ENCODE assay signal across 8 cellular contexts in genomic region chr7:72772627-72773026, GRCh38. TPM values are rescaled to one million over a fixed set of nuclear protein-coding genes. Genes with fewer than 3 reads are reported as not detected.
DNase-seq lines count a peak whose midpoint lies in the region; ATAC-seq and TF ChIP-seq lines count a peak whose summit lies in the region.
"Not testable (repeated sequence)": the region's sequence is repeated elsewhere in the genome, so short reads cannot be mapped to it uniquely, and the experiment has no call there.

No MANE protein-coding gene starts in this region.

- H3K4ac ChIP-seq in IMR-90 (ENCODE audit: low read depth, low read length): not testable (repeated sequence)

- not testable (repeated sequence) for H3K79me1 ChIP-seq in IMR-90 (ENCODE audit: low read depth in 1 of 2, low read length in 2 of 2)

- not testable (repeated sequence) for H3F3A ChIP-seq in PC-3 (ENCODE audit: low read length, unreplicated experiment); neural cell (ENCODE audit: insufficient read depth, low read length, poor library complexity, severe bottlenecking)

- not testable (repeated sequence) for H3K9me1 ChIP-seq in IMR-90 (ENCODE audit: insufficient read depth, low read length)

- not testable (repeated sequence) for H3K36me3 ChIP-seq in IMR-90 (ENCODE audit: control insufficient read depth, insufficient read depth, low read length); PC-3 (ENCODE audit: low read depth, low read length); mammary epithelial cell (ENCODE audit: insufficient read depth, low read length); neural cell (ENCODE audit: insufficient read depth, low read length)

- not testable (repeated sequence) for H3K4me2 ChIP-seq in IMR-90 (ENCODE audit: low read depth, low read length); PC-3 (ENCODE audit: low read length); mammary epithelial cell (ENCODE audit: insufficient read depth, low read depth, low read length); neural cell (ENCODE audit: low read length)

- CTCF ChIA-PET in IMR-90 (lab: Yijun Ruan, JAX); PC-3 (lab: Charles Lee); mammary epithelial cell (lab: Charles Lee; ENCODE audit: low non-redundant PET): not testable (repeated sequence)

- H4K20me1 ChIP-seq in IMR-90 (ENCODE audit: insufficient read depth, low read length); PC-3 (ENCODE audit: low read length); mammary epithelial cell (ENCODE audit: insufficient read depth, low read length); neural cell (ENCODE audit: insufficient read depth): not testable (repeated sequence)

- POLR2A ChIA-PET in IMR-90 (lab: Charles Lee; ENCODE audit: unreplicated experiment); PC-3 (lab: Charles Lee; ENCODE audit: unreplicated experiment): not testable (repeated sequence)

- not testable (repeated sequence) for H2AK9ac ChIP-seq in IMR-90 (replicated peaks; ENCODE audit: low read depth, low read length, poor library complexity)

- not testable (repeated sequence) for H3K27me3 ChIP-seq in IMR-90 (ENCODE audit: control insufficient read depth, insufficient read depth, low read length); PC-3 (ENCODE audit: low read length); mammary epithelial cell (ENCODE audit: insufficient read depth, low read length); neural cell (ENCODE audit: insufficient read depth, low read depth, low read length)

- H4K8ac ChIP-seq in IMR-90 (ENCODE audit: low read depth in 2 of 2, low read length in 2 of 2): not testable (repeated sequence)

- H3K27ac ChIP-seq in IMR-90 (ENCODE audit: insufficient read depth, low read length); PC-3 (ENCODE audit: low read length); mammary epithelial cell (ENCODE audit: insufficient read depth, low read depth, low read length); epithelial cell of prostate; neural cell (ENCODE audit: low read length): not testable (repeated sequence)

- H2BK20ac ChIP-seq in IMR-90 (ENCODE audit: low read depth, low read length): not testable (repeated sequence)

- not testable (repeated sequence) for H3K23ac ChIP-seq in IMR-90 (ENCODE audit: low read depth, low read length)

- H3K4me3 ChIP-seq in IMR-90 (ENCODE audit: insufficient read depth, low read depth, low read length); PC-3 (ENCODE audit: low read length); mammary epithelial cell (replicated peaks in 1 of 3; ENCODE audit: insufficient read depth in 1 of 3, low read depth in 2 of 3, low read length in 3 of 3); neural cell (ENCODE audit: low read length): not testable (repeated sequence)

- TF ChIP-seq CTCF in IMR-90 (conservative IDR thresholded peaks at IDR 0.05; ENCODE audit: low read depth, low read length); PC-3 (conservative IDR thresholded peaks at IDR 0.05; ENCODE audit: low read depth, low read length); mammary epithelial cell (conservative IDR thresholded peaks at IDR 0.05 in 1 of 2, IDR thresholded peaks at IDR 0.05 in 1 of 2; ENCODE audit: extremely low read depth in 1 of 2, insufficient read depth in 1 of 2, low read depth in 1 of 2, low read length in 2 of 2); neural cell (IDR thresholded peaks at IDR 0.05; ENCODE audit: poor library complexity, severe bottlenecking): not testable (repeated sequence)

- TF ChIP-seq EP300 in neural cell (conservative IDR thresholded peaks at IDR 0.05; ENCODE audit: poor library complexity, severe bottlenecking): peak; percentile 75

- H3K9me2 ChIP-seq in PC-3 (replicated peaks; ENCODE audit: low read length); neural cell (ENCODE audit: insufficient read depth, low read length): not testable (repeated sequence)

- not testable (repeated sequence) for H3K9ac ChIP-seq in IMR-90 (ENCODE audit: low read depth, low read length); PC-3 (ENCODE audit: low read length); mammary epithelial cell (ENCODE audit: insufficient read depth, low read length); neural cell (ENCODE audit: low read length)

- H3K14ac ChIP-seq in IMR-90 (replicated peaks; ENCODE audit: low read depth, low read length): not testable (repeated sequence)

- not testable (repeated sequence) for H3K79me2 ChIP-seq in PC-3 (ENCODE audit: low read length); mammary epithelial cell (ENCODE audit: insufficient read depth, low read length); neural cell (replicated peaks; ENCODE audit: insufficient read depth, low read length)

- dilution Hi-C loops in IMR-90 (cut with HindIII; ENCODE audit: low sequenced_read_pairs, unreplicated experiment); mammary epithelial cell (cut with HindIII; ENCODE audit: low sequenced_read_pairs): not testable (repeated sequence)

- H3K56ac ChIP-seq in IMR-90 (ENCODE audit: extremely low read depth, insufficient read depth, low read length): not testable (repeated sequence)

- not testable (repeated sequence) for TF ChIP-seq POLR2A in IMR-90 (IDR thresholded peaks at IDR 0.05; ENCODE audit: low read depth, low read length)

- H2AFZ ChIP-seq in IMR-90 (replicated peaks; ENCODE audit: low read length, poor library complexity); PC-3 (ENCODE audit: low read length); mammary epithelial cell (ENCODE audit: low read depth, low read length); neural cell (ENCODE audit: low read depth, low read length): not testable (repeated sequence)

- not testable (repeated sequence) for H4K91ac ChIP-seq in IMR-90 (ENCODE audit: insufficient read depth, low read depth, low read length)

- WGBS in IMR-90 (ENCODE audit: extremely low coverage in 2 of 2, insufficient read length in 1 of 2), 2 experiments: no CpG with 5 or more reads among the region's 2 CpGs
- 79% methylated on average over 2 of the region's 2 CpGs for WGBS in mammary epithelial cell (ENCODE audit: low coverage, missing lambda C conversion rate)

- not testable (repeated sequence) for H3K4me1 ChIP-seq in IMR-90 (ENCODE audit: control insufficient read depth, insufficient read depth, low read length); PC-3 (ENCODE audit: insufficient read depth, low read length); mammary epithelial cell (ENCODE audit: insufficient read depth, low read length)

- in situ Hi-C loops in IMR-90 (cut with MboI; ENCODE audit: low sequenced_read_pairs); mammary epithelial cell (cut with MboI; ENCODE audit: low sequenced_read_pairs in 2 of 2): not testable (repeated sequence)

- not testable (repeated sequence) for H2BK5ac ChIP-seq in IMR-90 (ENCODE audit: low read depth, low read length, poor library complexity, severe bottlenecking)

- intact Hi-C loops in IMR-90 (cut with micrococcal nuclease); PC-3 (cut with micrococcal nuclease); mammary epithelial cell (cut with micrococcal nuclease): not testable (repeated sequence)

- not testable (repeated sequence) for H4K5ac ChIP-seq in IMR-90 (ENCODE audit: low read depth, low read length)

- not testable (repeated sequence) for H3K18ac ChIP-seq in IMR-90 (ENCODE audit: low read depth, low read length)

- BruUV-seq in IMR-90 (replicated peaks; lab: Mats Ljungman, UMichigan); PC-3 (replicated peaks; lab: Mats Ljungman, UMichigan); mammary epithelial cell (replicated peaks; lab: Mats Ljungman, UMichigan): not testable (repeated sequence)

- not testable (repeated sequence) for TF ChIP-seq RAD21 in IMR-90 (IDR thresholded peaks at IDR 0.05; ENCODE audit: low read length); neural cell (conservative IDR thresholded peaks at IDR 0.05)

- not testable (repeated sequence) for H3K9me3 ChIP-seq in IMR-90 (ENCODE audit: control insufficient read depth, insufficient read depth, low read length); PC-3 (ENCODE audit: low read length); mammary epithelial cell (replicated peaks; ENCODE audit: insufficient read depth, low read length); neural cell (ENCODE audit: low read length)

- peak; percentile 40; the same call in 1 of the 2 replicates for ATAC-seq in IMR-90 (ENCODE audit: low read depth)
- ATAC-seq in PC-3: peak; percentile 92

- not testable (repeated sequence) for H2AK5ac ChIP-seq in IMR-90 (ENCODE audit: low read depth, low read length)

- H2BK15ac ChIP-seq in IMR-90 (ENCODE audit: low read depth, low read length): not testable (repeated sequence)

- not testable (repeated sequence) for H2BK120ac ChIP-seq in IMR-90 (ENCODE audit: low read depth, low read length)

- not testable (repeated sequence) for DNase-seq in IMR-90
- DNase-seq in NCI-H1436 (lab: John Stamatoyannopoulos, UW): peak; percentile 59
- peak; percentile 63 to 84 for DNase-seq in NCI-H1930 (lab: John Stamatoyannopoulos, UW)
- DNase-seq in NCI-H69 (lab: John Stamatoyannopoulos, UW): peak; percentile 71
- peak; percentile 19 for DNase-seq in PC-3
- DNase-seq in mammary epithelial cell: peak; percentile 35
- DNase-seq in epithelial cell of prostate (ENCODE audit: low read depth, low spot score): peak; percentile 0

TF ChIP-seq in neural cell, 6 proteins besides CTCF, POLR2A, EP300 and RAD21:
- TF ChIP-seq POLR2AphosphoS5 (IDR thresholded peaks at IDR 0.05): peak; percentile 82

RNA-seq across cellular contexts. Expression of gene TYW1B, which starts 55.4 kb away (rescaled TPM):
- total RNA-seq in IMR-90 (2012; rRNA removed) (1.7 and 1.8 TPM in 2 replicates), PC-3 (2014; rRNA removed) (3.7 and 3.9 TPM in 2 replicates), mammary epithelial cell (1 to 10 TPM; 1.3 to 3.8 TPM)
- polyA plus RNA-seq in IMR-90 (2012; rRNA removed) (0.73 and 1.0 TPM in 2 replicates), mammary epithelial cell (0.88 TPM), neural cell (0.97 and 1.5 TPM in 2 replicates)
- 0.16 and 0.28 TPM in 2 replicates for polyA plus RNA-seq in IMR-90 (2012; cell fraction: cytosol; rRNA removed)
- 0.40 and 2.0 TPM in 2 replicates for polyA plus RNA-seq in IMR-90 (2012; cell fraction: nucleus; rRNA removed; ENCODE audit: low replicate concordance)
- polyA minus RNA-seq in mammary epithelial cell (2.0 TPM), neural cell (2.7 and 3.9 TPM in 2 replicates)
